Comparison of ENCODE assay signal across 1 cellular context in genomic region chr21:35945089-35945671, GRCh38.
TF ChIP-seq lines count a peak whose summit lies in the region.

No MANE protein-coding gene starts in this region.

TF ChIP-seq in K562, 482 proteins besides CTCF, POLR2A, EP300 and RAD21 (continued from another document and continues in another):
- TF ChIP-seq, protein P1, sequence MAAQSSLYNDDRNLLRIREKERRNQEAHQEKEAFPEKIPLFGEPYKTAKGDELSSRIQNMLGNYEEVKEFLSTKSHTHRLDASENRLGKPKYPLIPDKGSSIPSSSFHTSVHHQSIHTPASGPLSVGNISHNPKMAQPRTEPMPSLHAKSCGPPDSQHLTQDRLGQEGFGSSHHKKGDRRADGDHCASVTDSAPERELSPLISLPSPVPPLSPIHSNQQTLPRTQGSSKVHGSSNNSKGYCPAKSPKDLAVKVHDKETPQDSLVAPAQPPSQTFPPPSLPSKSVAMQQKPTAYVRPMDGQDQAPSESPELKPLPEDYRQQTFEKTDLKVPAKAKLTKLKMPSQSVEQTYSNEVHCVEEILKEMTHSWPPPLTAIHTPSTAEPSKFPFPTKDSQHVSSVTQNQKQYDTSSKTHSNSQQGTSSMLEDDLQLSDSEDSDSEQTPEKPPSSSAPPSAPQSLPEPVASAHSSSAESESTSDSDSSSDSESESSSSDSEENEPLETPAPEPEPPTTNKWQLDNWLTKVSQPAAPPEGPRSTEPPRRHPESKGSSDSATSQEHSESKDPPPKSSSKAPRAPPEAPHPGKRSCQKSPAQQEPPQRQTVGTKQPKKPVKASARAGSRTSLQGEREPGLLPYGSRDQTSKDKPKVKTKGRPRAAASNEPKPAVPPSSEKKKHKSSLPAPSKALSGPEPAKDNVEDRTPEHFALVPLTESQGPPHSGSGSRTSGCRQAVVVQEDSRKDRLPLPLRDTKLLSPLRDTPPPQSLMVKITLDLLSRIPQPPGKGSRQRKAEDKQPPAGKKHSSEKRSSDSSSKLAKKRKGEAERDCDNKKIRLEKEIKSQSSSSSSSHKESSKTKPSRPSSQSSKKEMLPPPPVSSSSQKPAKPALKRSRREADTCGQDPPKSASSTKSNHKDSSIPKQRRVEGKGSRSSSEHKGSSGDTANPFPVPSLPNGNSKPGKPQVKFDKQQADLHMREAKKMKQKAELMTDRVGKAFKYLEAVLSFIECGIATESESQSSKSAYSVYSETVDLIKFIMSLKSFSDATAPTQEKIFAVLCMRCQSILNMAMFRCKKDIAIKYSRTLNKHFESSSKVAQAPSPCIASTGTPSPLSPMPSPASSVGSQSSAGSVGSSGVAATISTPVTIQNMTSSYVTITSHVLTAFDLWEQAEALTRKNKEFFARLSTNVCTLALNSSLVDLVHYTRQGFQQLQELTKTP (IDR thresholded peaks at IDR 0.05; ENCODE audit: low read depth in 1 of 2, partially characterized antibody in 2 of 2): no peak
- TF ChIP-seq CBFA2T3 (IDR thresholded peaks at IDR 0.05) (peak; percentile 70), NFE2 (IDR thresholded peaks at IDR 0.05; ENCODE audit: low read depth) (peak; percentile 69), EWSR1 (IDR thresholded peaks at IDR 0.05; ENCODE audit: borderline replicate concordance, low read depth, partially characterized antibody) (no peak), TAL1 (IDR thresholded peaks at IDR 0.05) (peak; percentile 53), MAFK (IDR thresholded peaks at IDR 0.05; ENCODE audit: low read length) (no peak; the same call in 1 of the 2 replicates), ATF7 (IDR thresholded peaks at IDR 0.05) (no peak), TCF3 (CRISPR knock-in tag; IDR thresholded peaks at IDR 0.05) (no peak), CBX3 (IDR thresholded peaks at IDR 0.05; ENCODE audit: borderline replicate concordance in 1 of 2, low read length in 2 of 2) (no peak), FOS (IDR thresholded peaks at IDR 0.05; ENCODE audit: extremely low read depth, insufficient read length) (no peak), CEBPB (tag; IDR thresholded peaks at IDR 0.05) (no peak), MBD2 (IDR thresholded peaks at IDR 0.05; ENCODE audit: borderline replicate concordance, low read depth) (no peak), SMARCC2 (IDR thresholded peaks at IDR 0.05; ENCODE audit: low read depth) (no peak), ZNF766 (CRISPR knock-in tag; conservative IDR thresholded peaks at IDR 0.05) (0 out of 2 replicates have a peak, but pooled peaks have one; percentile 29), ETV6 (IDR thresholded peaks at IDR 0.05; ENCODE audit: borderline replicate concordance in 1 of 2, low read depth in 2 of 2, low read length in 1 of 2) (no peak), ETV6 (CRISPR knock-in tag; IDR thresholded peaks at IDR 0.05; ENCODE audit: borderline replicate concordance) (no peak), FOXK2 (conservative IDR thresholded peaks at IDR 0.05 in 1 of 2, IDR thresholded peaks at IDR 0.05 in 1 of 2; ENCODE audit: low read depth in 2 of 2) (no peak), ZNF165 (CRISPR knock-in tag; IDR thresholded peaks at IDR 0.05; ENCODE audit: borderline replicate concordance) (no peak), ZBTB1 (CRISPR knock-in tag; IDR thresholded peaks at IDR 0.05; ENCODE audit: borderline replicate concordance, low read depth) (no peak), ARID3B (CRISPR knock-in tag; IDR thresholded peaks at IDR 0.05; ENCODE audit: borderline replicate concordance) (no peak), TEAD4 (IDR thresholded peaks at IDR 0.05; ENCODE audit: low read length) (peak; percentile 28; the same call in 1 of the 2 replicates), TEAD4 (CRISPR knock-in tag; IDR thresholded peaks at IDR 0.05; ENCODE audit: borderline replicate concordance) (no peak), THAP12 (CRISPR knock-in tag; IDR thresholded peaks at IDR 0.05) (no peak), SMARCA4 (IDR thresholded peaks at IDR 0.05) (peak; percentile 26; the same call in 1 of the 2 replicates), NCOA1 (IDR thresholded peaks at IDR 0.05; ENCODE audit: low read depth) (no peak), ILK (tag; IDR thresholded peaks at IDR 0.05; ENCODE audit: borderline replicate concordance, low read depth) (no peak), LARP7 (IDR thresholded peaks at IDR 0.05) (no peak), ARID1B (IDR thresholded peaks at IDR 0.05) (peak; percentile 50), CBFB (CRISPR knock-in tag; IDR thresholded peaks at IDR 0.05) (no peak), MAFG (tag; conservative IDR thresholded peaks at IDR 0.05) (peak; percentile 75), ZNF24 (IDR thresholded peaks at IDR 0.05) (peak; percentile 70), RREB1 (CRISPR knock-in tag; IDR thresholded peaks at IDR 0.05) (no peak), CREM (IDR thresholded peaks at IDR 0.05; ENCODE audit: low read depth) (no peak), ZKSCAN3 (CRISPR knock-in tag; IDR thresholded peaks at IDR 0.05) (no peak)
- TF ChIP-seq, protein P2, sequence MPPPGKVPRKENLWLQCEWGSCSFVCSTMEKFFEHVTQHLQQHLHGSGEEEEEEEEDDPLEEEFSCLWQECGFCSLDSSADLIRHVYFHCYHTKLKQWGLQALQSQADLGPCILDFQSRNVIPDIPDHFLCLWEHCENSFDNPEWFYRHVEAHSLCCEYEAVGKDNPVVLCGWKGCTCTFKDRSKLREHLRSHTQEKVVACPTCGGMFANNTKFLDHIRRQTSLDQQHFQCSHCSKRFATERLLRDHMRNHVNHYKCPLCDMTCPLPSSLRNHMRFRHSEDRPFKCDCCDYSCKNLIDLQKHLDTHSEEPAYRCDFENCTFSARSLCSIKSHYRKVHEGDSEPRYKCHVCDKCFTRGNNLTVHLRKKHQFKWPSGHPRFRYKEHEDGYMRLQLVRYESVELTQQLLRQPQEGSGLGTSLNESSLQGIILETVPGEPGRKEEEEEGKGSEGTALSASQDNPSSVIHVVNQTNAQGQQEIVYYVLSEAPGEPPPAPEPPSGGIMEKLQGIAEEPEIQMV (tag; conservative IDR thresholded peaks at IDR 0.05; ENCODE audit: low read depth): no peak
- TF ChIP-seq, protein P3, sequence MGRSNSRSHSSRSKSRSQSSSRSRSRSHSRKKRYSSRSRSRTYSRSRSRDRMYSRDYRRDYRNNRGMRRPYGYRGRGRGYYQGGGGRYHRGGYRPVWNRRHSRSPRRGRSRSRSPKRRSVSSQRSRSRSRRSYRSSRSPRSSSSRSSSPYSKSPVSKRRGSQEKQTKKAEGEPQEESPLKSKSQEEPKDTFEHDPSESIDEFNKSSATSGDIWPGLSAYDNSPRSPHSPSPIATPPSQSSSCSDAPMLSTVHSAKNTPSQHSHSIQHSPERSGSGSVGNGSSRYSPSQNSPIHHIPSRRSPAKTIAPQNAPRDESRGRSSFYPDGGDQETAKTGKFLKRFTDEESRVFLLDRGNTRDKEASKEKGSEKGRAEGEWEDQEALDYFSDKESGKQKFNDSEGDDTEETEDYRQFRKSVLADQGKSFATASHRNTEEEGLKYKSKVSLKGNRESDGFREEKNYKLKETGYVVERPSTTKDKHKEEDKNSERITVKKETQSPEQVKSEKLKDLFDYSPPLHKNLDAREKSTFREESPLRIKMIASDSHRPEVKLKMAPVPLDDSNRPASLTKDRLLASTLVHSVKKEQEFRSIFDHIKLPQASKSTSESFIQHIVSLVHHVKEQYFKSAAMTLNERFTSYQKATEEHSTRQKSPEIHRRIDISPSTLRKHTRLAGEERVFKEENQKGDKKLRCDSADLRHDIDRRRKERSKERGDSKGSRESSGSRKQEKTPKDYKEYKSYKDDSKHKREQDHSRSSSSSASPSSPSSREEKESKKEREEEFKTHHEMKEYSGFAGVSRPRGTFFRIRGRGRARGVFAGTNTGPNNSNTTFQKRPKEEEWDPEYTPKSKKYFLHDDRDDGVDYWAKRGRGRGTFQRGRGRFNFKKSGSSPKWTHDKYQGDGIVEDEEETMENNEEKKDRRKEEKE (IDR thresholded peaks at IDR 0.05; ENCODE audit: borderline replicate concordance in 1 of 2, control insufficient read depth in 1 of 2, low read depth in 2 of 2, low read length in 1 of 2): no peak
- TF ChIP-seq, protein P4, sequence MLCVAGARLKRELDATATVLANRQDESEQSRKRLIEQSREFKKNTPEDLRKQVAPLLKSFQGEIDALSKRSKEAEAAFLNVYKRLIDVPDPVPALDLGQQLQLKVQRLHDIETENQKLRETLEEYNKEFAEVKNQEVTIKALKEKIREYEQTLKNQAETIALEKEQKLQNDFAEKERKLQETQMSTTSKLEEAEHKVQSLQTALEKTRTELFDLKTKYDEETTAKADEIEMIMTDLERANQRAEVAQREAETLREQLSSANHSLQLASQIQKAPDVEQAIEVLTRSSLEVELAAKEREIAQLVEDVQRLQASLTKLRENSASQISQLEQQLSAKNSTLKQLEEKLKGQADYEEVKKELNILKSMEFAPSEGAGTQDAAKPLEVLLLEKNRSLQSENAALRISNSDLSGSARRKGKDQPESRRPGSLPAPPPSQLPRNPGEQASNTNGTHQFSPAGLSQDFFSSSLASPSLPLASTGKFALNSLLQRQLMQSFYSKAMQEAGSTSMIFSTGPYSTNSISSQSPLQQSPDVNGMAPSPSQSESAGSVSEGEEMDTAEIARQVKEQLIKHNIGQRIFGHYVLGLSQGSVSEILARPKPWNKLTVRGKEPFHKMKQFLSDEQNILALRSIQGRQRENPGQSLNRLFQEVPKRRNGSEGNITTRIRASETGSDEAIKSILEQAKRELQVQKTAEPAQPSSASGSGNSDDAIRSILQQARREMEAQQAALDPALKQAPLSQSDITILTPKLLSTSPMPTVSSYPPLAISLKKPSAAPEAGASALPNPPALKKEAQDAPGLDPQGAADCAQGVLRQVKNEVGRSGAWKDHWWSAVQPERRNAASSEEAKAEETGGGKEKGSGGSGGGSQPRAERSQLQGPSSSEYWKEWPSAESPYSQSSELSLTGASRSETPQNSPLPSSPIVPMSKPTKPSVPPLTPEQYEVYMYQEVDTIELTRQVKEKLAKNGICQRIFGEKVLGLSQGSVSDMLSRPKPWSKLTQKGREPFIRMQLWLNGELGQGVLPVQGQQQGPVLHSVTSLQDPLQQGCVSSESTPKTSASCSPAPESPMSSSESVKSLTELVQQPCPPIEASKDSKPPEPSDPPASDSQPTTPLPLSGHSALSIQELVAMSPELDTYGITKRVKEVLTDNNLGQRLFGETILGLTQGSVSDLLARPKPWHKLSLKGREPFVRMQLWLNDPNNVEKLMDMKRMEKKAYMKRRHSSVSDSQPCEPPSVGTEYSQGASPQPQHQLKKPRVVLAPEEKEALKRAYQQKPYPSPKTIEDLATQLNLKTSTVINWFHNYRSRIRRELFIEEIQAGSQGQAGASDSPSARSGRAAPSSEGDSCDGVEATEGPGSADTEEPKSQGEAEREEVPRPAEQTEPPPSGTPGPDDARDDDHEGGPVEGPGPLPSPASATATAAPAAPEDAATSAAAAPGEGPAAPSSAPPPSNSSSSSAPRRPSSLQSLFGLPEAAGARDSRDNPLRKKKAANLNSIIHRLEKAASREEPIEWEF (CRISPR knock-in tag; IDR thresholded peaks at IDR 0.05): no peak
